In genomic region chr18:58221060-58221725, GRCh38 we compare ENCODE assay signal across 11 cellular contexts.
DNase-seq lines count a peak whose midpoint lies in the region; ATAC-seq, FAIRE-seq and TF ChIP-seq lines count a peak whose summit lies in the region.
"Had no signal": no experiment of that assay in that cellular context is flagged by ENCODE, and none has a peak within 500 bp of the region (broad histone marks: within the 10 kb centered on the region; RNA-seq: fewer than 3 reads in every experiment).

No MANE protein-coding gene starts in this region.

- H2AK5ac ChIP-seq in H1 (ENCODE audit: low read depth, low read length), result no peak overlapping the region

- H3K56ac ChIP-seq in H1 (replicated peaks; ENCODE audit: insufficient read length, low read depth, low read length), result no peak overlapping the region

- no peak overlapping the region for H3K14ac ChIP-seq in H1 (ENCODE audit: insufficient read length)

- WGBS in H1 (ENCODE audit: extremely low coverage in 1 of 2, insufficient coverage in 1 of 2, insufficient read length in 1 of 2, insufficient replicate concordance in 2 of 2, low coverage in 1 of 2, low lambda C conversion rate in 2 of 2, missing lambda C conversion rate in 1 of 2), 2 experiments, result 80% methylated on average over 12 of the region's 12 CpGs; no CpG with 5 or more reads in 1 of the 2 experiments

- no peak overlapping the region for H3K9ac ChIP-seq in H1 (replicated peaks in 1 of 4; ENCODE audit: extremely low read depth in 1 of 4, low read depth in 3 of 4, low read length in 3 of 4)

- no peak; a peak in 1 of 3 replicates for TF ChIP-seq POLR2A in H1 (IDR thresholded peaks at IDR 0.05; ENCODE audit: control extremely low read depth in 1 of 2, low read depth in 2 of 2, low read length in 2 of 2)

- H3K36me3 Mint-ChIP-seq in stimulated activated naive B cell treated with anti-CD40 and anti-IgM and Interleukin-4, amounts not matched to agents 10 μg/mL and 1 μg/mL and 100 μg/mL, for 72 hours, result peaks cover 0 to 3% of the 10 kb centered on the region in 2 donors
- H3K36me3 Mint-ChIP-seq in natural killer cell, result no peaks in the 10 kb centered on the region
- H3K36me3 Mint-ChIP-seq in CD8-positive, alpha-beta T cell, result no peaks in the 10 kb centered on the region

- H2AFZ ChIP-seq in H1 (ENCODE audit: low read length), result no peak overlapping the region

- H3K23me2 ChIP-seq in H1 (ENCODE audit: low read depth, low read length), result peaks cover 3% of the 10 kb centered on the region; the same call in 1 of the 2 replicates

- H2BK12ac ChIP-seq in H1 (ENCODE audit: low read depth, low read length), result no peak overlapping the region

- 0 out of 2 replicates have a peak overlapping the region, but pooled peaks have one; percentile 6 for H2BK20ac ChIP-seq in H1 (ENCODE audit: low read length)

- peaks cover 0 to 100% of the 10 kb centered on the region in 2 experiments; a peak in 3 of 4 replicates for H3K79me2 ChIP-seq in H1 (ENCODE audit: control insufficient read depth in 1 of 2, insufficient read depth in 2 of 2, low read length in 2 of 2)

- H3K9me3 Mint-ChIP-seq in stimulated activated naive B cell treated with anti-CD40 and anti-IgM and Interleukin-4, amounts not matched to agents 10 μg/mL and 1 μg/mL and 100 μg/mL, for 72 hours, result no peaks in the 10 kb centered on the region
- H3K9me3 Mint-ChIP-seq in natural killer cell, result no peaks in the 10 kb centered on the region
- no peaks in the 10 kb centered on the region for H3K9me3 Mint-ChIP-seq in CD8-positive, alpha-beta T cell

- no peak overlapping the region; the same call in 1 of the 2 replicates for H2BK15ac ChIP-seq in H1 (ENCODE audit: low read length)

- ATAC-seq in mucosa of descending colon, result peak; percentile 86
- ATAC-seq in stimulated activated naive B cell treated with anti-CD40 and anti-IgM and Interleukin-4, amounts not matched to agents 10 μg/mL and 1 μg/mL and 100 μg/mL, for 72 hours (replicated peaks), result no peak
- no peak for ATAC-seq in natural killer cell
- ATAC-seq in CD8-positive, alpha-beta T cell, result no peak

- H3K27ac Mint-ChIP-seq in stimulated activated naive B cell treated with anti-CD40 and anti-IgM and Interleukin-4, amounts not matched to agents 10 μg/mL and 1 μg/mL and 100 μg/mL, for 72 hours, result no peak overlapping the region
- no peak overlapping the region for H3K27ac Mint-ChIP-seq in natural killer cell
- H3K27ac Mint-ChIP-seq in CD8-positive, alpha-beta T cell, result no peak overlapping the region

- POLR2A ChIA-PET in H1 (lab: Charles Lee; ENCODE audit: partially characterized antibody), result interaction anchor here (1.1 kb wide), 1 partner anchor 26 kb away, joined by 4 read pairs; no protein-coding TSS in a partner anchor
- POLR2A ChIA-PET in CD8-positive, alpha-beta T cell (lab: Charles Lee), result no interaction called here

- H3K4me1 ChIP-seq in H1 (replicated peaks in 1 of 4; ENCODE audit: control insufficient read depth in 3 of 4, insufficient read depth in 4 of 4, low read length in 3 of 4) (peaks cover 18 to 30% (median 25%) of the 10 kb centered on the region in 4 experiments), mucosa of descending colon (ENCODE audit: low read depth) (peaks cover 29% of the 10 kb centered on the region)
- no peaks in the 10 kb centered on the region for H3K4me1 ChIP-seq in CD8-positive, alpha-beta T cell (ENCODE audit: insufficient read depth, low read length)

- H3K4me3 Mint-ChIP-seq in stimulated activated naive B cell treated with anti-CD40 and anti-IgM and Interleukin-4, amounts not matched to agents 10 μg/mL and 1 μg/mL and 100 μg/mL, for 72 hours, result no peak overlapping the region
- H3K4me3 Mint-ChIP-seq in natural killer cell, result no peak overlapping the region
- H3K4me3 Mint-ChIP-seq in CD8-positive, alpha-beta T cell, result no peak overlapping the region

- no peak overlapping the region for H3K4ac ChIP-seq in H1 (replicated peaks; ENCODE audit: insufficient read length, low read depth, low read length)

- H4K8ac ChIP-seq in H1 (ENCODE audit: extremely low read depth, insufficient read depth, low read length), result no peak overlapping the region

- H4K5ac ChIP-seq in H1 (ENCODE audit: insufficient read length, low read depth, low read length), result no peak overlapping the region

- peaks cover 7% of the 10 kb centered on the region; the same call in 1 of the 2 replicates for H3K79me1 ChIP-seq in H1 (ENCODE audit: low read depth, low read length)

- no peak overlapping the region for H3K23ac ChIP-seq in H1 (ENCODE audit: insufficient read length)

- H3K4me1 Mint-ChIP-seq in stimulated activated naive B cell treated with anti-CD40 and anti-IgM and Interleukin-4, amounts not matched to agents 10 μg/mL and 1 μg/mL and 100 μg/mL, for 72 hours, result peaks cover 33 to 43% of the 10 kb centered on the region in 2 donors
- H3K4me1 Mint-ChIP-seq in natural killer cell, result no peaks in the 10 kb centered on the region
- H3K4me1 Mint-ChIP-seq in CD8-positive, alpha-beta T cell (ENCODE audit: low read depth), result no peaks in the 10 kb centered on the region

- H4K91ac ChIP-seq in H1 (replicated peaks; ENCODE audit: insufficient read length, low read length), result no peak overlapping the region

- no peak overlapping the region; the same call in 1 of the 2 replicates for H2BK5ac ChIP-seq in H1 (ENCODE audit: low read depth, low read length)

- no peaks in the 10 kb centered on the region for H3K27me3 ChIP-seq in MG63
- no peaks in the 10 kb centered on the region for H3K27me3 ChIP-seq in H1 (replicated peaks in 1 of 4; ENCODE audit: control insufficient read depth in 3 of 4, extremely low read depth in 1 of 4, insufficient read depth in 3 of 4, low read length in 3 of 4)
- no peaks in the 10 kb centered on the region for H3K27me3 ChIP-seq in CD8-positive, alpha-beta T cell (ENCODE audit: insufficient read depth, low read length)

- H3K4me2 ChIP-seq in H1 (ENCODE audit: insufficient read depth in 1 of 2, low read depth in 2 of 2, low read length in 2 of 2), result no peak overlapping the region

- H3K27ac ChIP-seq in H1 (ENCODE audit: low read depth, low read length), result no peak overlapping the region
- H3K27ac ChIP-seq in CD8-positive, alpha-beta T cell (ENCODE audit: low read depth, low read length), result no peak overlapping the region

- no peak for FAIRE-seq in H1 (lab: Jason Lieb, UNC)
- FAIRE-seq: G401.6 had no signal

- H3K27me3 Mint-ChIP-seq in stimulated activated naive B cell treated with anti-CD40 and anti-IgM and Interleukin-4, amounts not matched to agents 10 μg/mL and 1 μg/mL and 100 μg/mL, for 72 hours, result peaks cover 6 to 9% of the 10 kb centered on the region in 2 donors
- H3K27me3 Mint-ChIP-seq in natural killer cell (ENCODE audit: low read depth in 2 of 2), result peaks cover 7 to 32% of the 10 kb centered on the region in 2 donors
- peaks cover 9% of the 10 kb centered on the region for H3K27me3 Mint-ChIP-seq in CD8-positive, alpha-beta T cell (ENCODE audit: low read depth)

- 0 out of 2 replicates have a peak overlapping the region, but pooled peaks have one; percentile 11 for H3K4me3 ChIP-seq in MG63
- 0 out of 8 replicates have a peak overlapping the region, but pooled peaks of 1 of the 4 experiments have one; percentile 1 for H3K4me3 ChIP-seq in H1 (ENCODE audit: extremely low read depth in 1 of 4, insufficient read depth in 2 of 4, low read depth in 3 of 4, low read length in 4 of 4)
- H3K4me3 ChIP-seq in mucosa of descending colon, result no peak overlapping the region
- H3K4me3 ChIP-seq in CD8-positive, alpha-beta T cell (ENCODE audit: low read depth, low read length), result no peak overlapping the region

- TF ChIP-seq EP300 in H1 (IDR thresholded peaks at IDR 0.05; ENCODE audit: borderline replicate concordance in 1 of 2, low read depth in 2 of 2, low read length in 2 of 2), result no peak

- no peak overlapping the region for H3K18ac ChIP-seq in H1 (ENCODE audit: extremely low read depth, low read length)

- H4K20me1 ChIP-seq in H1 (replicated peaks in 1 of 2; ENCODE audit: control insufficient read depth in 1 of 2, insufficient read depth in 2 of 2, low read length in 2 of 2), result peaks cover 0 to 3% of the 10 kb centered on the region in 2 experiments

- in situ Hi-C loops in Caki2 (cut with HindIII; ENCODE audit: low pct_unique_long_range_greater_than_20kb, low sequenced_read_pairs), result no loop called here

- H3K36me3 ChIP-seq in MG63, result no peaks in the 10 kb centered on the region
- H3K36me3 ChIP-seq in H1 (ENCODE audit: control insufficient read depth in 2 of 4, insufficient read depth in 4 of 4, low read length in 3 of 4), result no peaks in the 10 kb centered on the region
- H3K36me3 ChIP-seq in mucosa of descending colon (ENCODE audit: low read depth), result no peaks in the 10 kb centered on the region
- H3K36me3 ChIP-seq in CD8-positive, alpha-beta T cell (ENCODE audit: insufficient read depth, low read length), result no peaks in the 10 kb centered on the region

- intact Hi-C loops in mucosa of descending colon (cut with DNase I, micrococcal nuclease), result no loop called here
- intact Hi-C loops in natural killer cell (cut with micrococcal nuclease), result no loop called here
- intact Hi-C loops in CD8-positive, alpha-beta T cell (cut with DNase I, micrococcal nuclease), result no loop called here

- no peak overlapping the region for H2BK120ac ChIP-seq in H1 (replicated peaks; ENCODE audit: low read depth, low read length)

- CTCF ChIA-PET in H1 (lab: Charles Lee; ENCODE audit: partially characterized antibody), result interaction anchor here (0.6 to 2.1 kb wide), 10 partner anchors 8 to 120 kb away, joined by 3 to 8 read pairs (median 4); no protein-coding TSS in a partner anchor
- CTCF ChIA-PET in CD8-positive, alpha-beta T cell (lab: Charles Lee), result interaction anchor here (0.6 kb wide), 1 partner anchor 18 kb away, joined by 3 read pairs; no protein-coding TSS in a partner anchor

- no peaks in the 10 kb centered on the region for H3K9me3 ChIP-seq in MG63
- H3K9me3 ChIP-seq in H1 (ENCODE audit: insufficient read depth in 2 of 2, low read depth in 1 of 2, low read length in 1 of 2), result no peaks in the 10 kb centered on the region
- no peaks in the 10 kb centered on the region for H3K9me3 ChIP-seq in mucosa of descending colon
- H3K9me3 ChIP-seq in CD8-positive, alpha-beta T cell (ENCODE audit: low read length), result no peaks in the 10 kb centered on the region

- no peak for TF ChIP-seq RAD21 in H1 (IDR thresholded peaks at IDR 0.05 in 1 of 2, conservative IDR thresholded peaks at IDR 0.05 in 1 of 2; ENCODE audit: low read depth in 2 of 2, low read length in 2 of 2)

- DNase-seq in Caki2 (ENCODE audit: low read depth), result peak; percentile 74
- peak; percentile 19 for DNase-seq in MG63
- peak; percentile 39 to 48 for DNase-seq in H1 (ENCODE audit: low read depth in 1 of 2, low spot score in 2 of 2)
- peak in 1 of 3 donors; percentile 85 for DNase-seq in mucosa of descending colon
- no peak for DNase-seq in stimulated activated naive B cell treated with anti-CD40 and anti-IgM and Interleukin-4, amounts not matched to agents 10 μg/mL and 1 μg/mL and 100 μg/mL, for 72 hours
- DNase-seq in natural killer cell, result no peak
- DNase-seq in CD8-positive, alpha-beta T cell, result no peak
- no peak for DNase-seq in stimulated activated CD4-positive, alpha-beta T cell treated with anti-CD3 and anti-CD28 coated beads, Interleukin-1b, Interleukin-23, amount 100 ng/mL, for 48 hours
- DNase-seq: GOT3, NCI-H2081 had no signal

- no peak for TF ChIP-seq CTCF in H1 (IDR thresholded peaks at IDR 0.05; ENCODE audit: control extremely low read depth in 1 of 3, insufficient read depth in 1 of 3, low read depth in 1 of 3, low read length in 3 of 3)
- TF ChIP-seq CTCF in mucosa of descending colon (IDR thresholded peaks at IDR 0.05), result no peak
- no peak for TF ChIP-seq CTCF in natural killer cell (IDR thresholded peaks at IDR 0.05)
- no peak for TF ChIP-seq CTCF in CD8-positive, alpha-beta T cell (IDR thresholded peaks at IDR 0.05)

Comparison
In these comparisons a context has a peak if more than half of its experiments do, and no peak if none do; other contexts are left out.
1. DNase-seq: peak in Caki2 (single experiment), MG63 (single experiment) and H1 (2 of 2); none in stimulated activated naive B cell treated with anti-CD40 and anti-IgM and Interleukin-4, amounts not matched to agents 10 μg/mL and 1 μg/mL and 100 μg/mL, for 72 hours (single experiment), natural killer cell (single experiment), CD8-positive, alpha-beta T cell (0 of 7) and stimulated activated CD4-positive, alpha-beta T cell treated with anti-CD3 and anti-CD28 coated beads, Interleukin-1b, Interleukin-23, amount 100 ng/mL, for 48 hours (single experiment).